1 cellular context compared by ENCODE assay signal in the genomic region with DNA sequence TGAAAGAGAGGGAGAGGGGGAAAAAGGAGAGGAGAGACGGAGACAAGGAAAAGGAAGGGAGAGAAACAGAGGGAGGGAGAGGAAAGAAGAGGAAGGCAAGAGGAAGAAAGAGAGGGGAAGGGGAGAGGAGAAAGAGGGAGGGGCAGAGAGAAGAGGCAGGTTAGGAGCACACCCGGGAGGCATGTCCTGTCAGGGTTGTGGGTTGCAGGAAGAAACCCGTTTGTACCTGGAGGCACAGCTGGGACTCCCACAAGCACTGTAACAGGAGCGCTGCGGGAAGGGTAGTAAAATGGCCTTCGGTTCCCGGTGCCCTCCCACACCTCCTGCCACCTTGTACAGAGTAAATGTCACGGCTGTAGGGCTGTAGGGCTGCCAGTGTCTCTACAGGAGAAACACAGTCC.
TF ChIP-seq lines count a peak whose summit lies in the region.

No MANE protein-coding gene starts in this region.

TF ChIP-seq in HEK293, 187 proteins besides CTCF, POLR2A, EP300 and RAD21 (continued from another document):
- TF ChIP-seq, protein P1, sequence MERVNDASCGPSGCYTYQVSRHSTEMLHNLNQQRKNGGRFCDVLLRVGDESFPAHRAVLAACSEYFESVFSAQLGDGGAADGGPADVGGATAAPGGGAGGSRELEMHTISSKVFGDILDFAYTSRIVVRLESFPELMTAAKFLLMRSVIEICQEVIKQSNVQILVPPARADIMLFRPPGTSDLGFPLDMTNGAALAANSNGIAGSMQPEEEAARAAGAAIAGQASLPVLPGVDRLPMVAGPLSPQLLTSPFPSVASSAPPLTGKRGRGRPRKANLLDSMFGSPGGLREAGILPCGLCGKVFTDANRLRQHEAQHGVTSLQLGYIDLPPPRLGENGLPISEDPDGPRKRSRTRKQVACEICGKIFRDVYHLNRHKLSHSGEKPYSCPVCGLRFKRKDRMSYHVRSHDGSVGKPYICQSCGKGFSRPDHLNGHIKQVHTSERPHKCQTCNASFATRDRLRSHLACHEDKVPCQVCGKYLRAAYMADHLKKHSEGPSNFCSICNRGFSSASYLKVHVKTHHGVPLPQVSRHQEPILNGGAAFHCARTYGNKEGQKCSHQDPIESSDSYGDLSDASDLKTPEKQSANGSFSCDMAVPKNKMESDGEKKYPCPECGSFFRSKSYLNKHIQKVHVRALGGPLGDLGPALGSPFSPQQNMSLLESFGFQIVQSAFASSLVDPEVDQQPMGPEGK (tag by site-specific recombination; IDR thresholded peaks at IDR 0.05) = peak; percentile 42; the same call in 1 of the 2 replicates
- TF ChIP-seq ZFP3 (tag by site-specific recombination; IDR thresholded peaks at IDR 0.05; ENCODE audit: low read depth) = 0 out of 2 replicates have a peak, but pooled peaks have one; percentile 3
- no peak for TF ChIP-seq SALL2 (tag by site-specific recombination; IDR thresholded peaks at IDR 0.05; ENCODE audit: borderline replicate concordance)
- no peak for TF ChIP-seq ZNF404 (tag by site-specific recombination; IDR thresholded peaks at IDR 0.05)
- no peak for TF ChIP-seq ZNF792 (tag by site-specific recombination; IDR thresholded peaks at IDR 0.05)
- TF ChIP-seq, protein P2, sequence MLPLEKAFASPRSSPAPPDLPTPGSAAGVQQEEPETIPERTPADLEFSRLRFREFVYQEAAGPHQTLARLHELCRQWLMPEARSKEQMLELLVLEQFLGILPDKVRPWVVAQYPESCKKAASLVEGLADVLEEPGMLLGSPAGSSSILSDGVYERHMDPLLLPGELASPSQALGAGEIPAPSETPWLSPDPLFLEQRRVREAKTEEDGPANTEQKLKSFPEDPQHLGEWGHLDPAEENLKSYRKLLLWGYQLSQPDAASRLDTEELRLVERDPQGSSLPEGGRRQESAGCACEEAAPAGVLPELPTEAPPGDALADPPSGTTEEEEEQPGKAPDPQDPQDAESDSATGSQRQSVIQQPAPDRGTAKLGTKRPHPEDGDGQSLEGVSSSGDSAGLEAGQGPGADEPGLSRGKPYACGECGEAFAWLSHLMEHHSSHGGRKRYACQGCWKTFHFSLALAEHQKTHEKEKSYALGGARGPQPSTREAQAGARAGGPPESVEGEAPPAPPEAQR (tag by site-specific recombination; IDR thresholded peaks at IDR 0.05) = no peak
- TF ChIP-seq ZNF785 (tag by site-specific recombination; IDR thresholded peaks at IDR 0.05) = no peak
- TF ChIP-seq, protein P3, sequence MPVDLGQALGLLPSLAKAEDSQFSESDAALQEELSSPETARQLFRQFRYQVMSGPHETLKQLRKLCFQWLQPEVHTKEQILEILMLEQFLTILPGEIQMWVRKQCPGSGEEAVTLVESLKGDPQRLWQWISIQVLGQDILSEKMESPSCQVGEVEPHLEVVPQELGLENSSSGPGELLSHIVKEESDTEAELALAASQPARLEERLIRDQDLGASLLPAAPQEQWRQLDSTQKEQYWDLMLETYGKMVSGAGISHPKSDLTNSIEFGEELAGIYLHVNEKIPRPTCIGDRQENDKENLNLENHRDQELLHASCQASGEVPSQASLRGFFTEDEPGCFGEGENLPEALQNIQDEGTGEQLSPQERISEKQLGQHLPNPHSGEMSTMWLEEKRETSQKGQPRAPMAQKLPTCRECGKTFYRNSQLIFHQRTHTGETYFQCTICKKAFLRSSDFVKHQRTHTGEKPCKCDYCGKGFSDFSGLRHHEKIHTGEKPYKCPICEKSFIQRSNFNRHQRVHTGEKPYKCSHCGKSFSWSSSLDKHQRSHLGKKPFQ (tag by site-specific recombination; IDR thresholded peaks at IDR 0.05) = no peak
- TF ChIP-seq ZFP69B (tag by site-specific recombination; IDR thresholded peaks at IDR 0.05) = peak; percentile 25; the same call in 1 of the 2 replicates
- TF ChIP-seq ZXDB (tag by site-specific recombination; IDR thresholded peaks at IDR 0.05) = no peak
- TF ChIP-seq, protein P4, sequence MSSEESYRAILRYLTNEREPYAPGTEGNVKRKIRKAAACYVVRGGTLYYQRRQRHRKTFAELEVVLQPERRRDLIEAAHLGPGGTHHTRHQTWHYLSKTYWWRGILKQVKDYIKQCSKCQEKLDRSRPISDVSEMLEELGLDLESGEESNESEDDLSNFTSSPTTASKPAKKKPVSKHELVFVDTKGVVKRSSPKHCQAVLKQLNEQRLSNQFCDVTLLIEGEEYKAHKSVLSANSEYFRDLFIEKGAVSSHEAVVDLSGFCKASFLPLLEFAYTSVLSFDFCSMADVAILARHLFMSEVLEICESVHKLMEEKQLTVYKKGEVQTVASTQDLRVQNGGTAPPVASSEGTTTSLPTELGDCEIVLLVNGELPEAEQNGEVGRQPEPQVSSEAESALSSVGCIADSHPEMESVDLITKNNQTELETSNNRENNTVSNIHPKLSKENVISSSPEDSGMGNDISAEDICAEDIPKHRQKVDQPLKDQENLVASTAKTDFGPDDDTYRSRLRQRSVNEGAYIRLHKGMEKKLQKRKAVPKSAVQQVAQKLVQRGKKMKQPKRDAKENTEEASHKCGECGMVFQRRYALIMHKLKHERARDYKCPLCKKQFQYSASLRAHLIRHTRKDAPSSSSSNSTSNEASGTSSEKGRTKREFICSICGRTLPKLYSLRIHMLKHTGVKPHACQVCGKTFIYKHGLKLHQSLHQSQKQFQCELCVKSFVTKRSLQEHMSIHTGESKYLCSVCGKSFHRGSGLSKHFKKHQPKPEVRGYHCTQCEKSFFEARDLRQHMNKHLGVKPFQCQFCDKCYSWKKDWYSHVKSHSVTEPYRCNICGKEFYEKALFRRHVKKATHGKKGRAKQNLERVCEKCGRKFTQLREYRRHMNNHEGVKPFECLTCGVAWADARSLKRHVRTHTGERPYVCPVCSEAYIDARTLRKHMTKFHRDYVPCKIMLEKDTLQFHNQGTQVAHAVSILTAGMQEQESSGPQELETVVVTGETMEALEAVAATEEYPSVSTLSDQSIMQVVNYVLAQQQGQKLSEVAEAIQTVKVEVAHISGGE (tag by site-specific recombination; conservative IDR thresholded peaks at IDR 0.05; ENCODE audit: low read depth) = no peak; the same call in 1 of the 2 replicates
- TF ChIP-seq ZNF366 (tag by site-specific recombination; conservative IDR thresholded peaks at IDR 0.05) = peak; percentile 93
- TF ChIP-seq, protein P5, sequence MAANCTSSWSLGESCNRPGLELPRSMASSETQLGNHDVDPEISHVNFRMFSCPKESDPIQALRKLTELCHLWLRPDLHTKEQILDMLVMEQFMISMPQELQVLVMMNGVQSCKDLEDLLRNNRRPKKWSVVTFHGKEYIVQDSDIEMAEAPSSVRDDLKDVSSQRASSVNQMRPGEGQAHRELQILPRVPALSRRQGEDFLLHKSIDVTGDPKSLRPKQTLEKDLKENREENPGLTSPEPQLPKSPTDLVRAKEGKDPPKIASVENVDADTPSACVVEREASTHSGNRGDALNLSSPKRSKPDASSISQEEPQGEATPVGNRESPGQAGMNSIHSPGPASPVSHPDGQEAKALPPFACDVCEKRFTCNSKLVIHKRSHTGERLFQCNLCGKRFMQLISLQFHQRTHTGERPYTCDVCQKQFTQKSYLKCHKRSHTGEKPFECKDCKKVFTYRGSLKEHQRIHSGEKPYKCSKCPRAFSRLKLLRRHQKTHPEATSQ (tag by site-specific recombination; IDR thresholded peaks at IDR 0.05) = no peak
- TF ChIP-seq, protein P6, sequence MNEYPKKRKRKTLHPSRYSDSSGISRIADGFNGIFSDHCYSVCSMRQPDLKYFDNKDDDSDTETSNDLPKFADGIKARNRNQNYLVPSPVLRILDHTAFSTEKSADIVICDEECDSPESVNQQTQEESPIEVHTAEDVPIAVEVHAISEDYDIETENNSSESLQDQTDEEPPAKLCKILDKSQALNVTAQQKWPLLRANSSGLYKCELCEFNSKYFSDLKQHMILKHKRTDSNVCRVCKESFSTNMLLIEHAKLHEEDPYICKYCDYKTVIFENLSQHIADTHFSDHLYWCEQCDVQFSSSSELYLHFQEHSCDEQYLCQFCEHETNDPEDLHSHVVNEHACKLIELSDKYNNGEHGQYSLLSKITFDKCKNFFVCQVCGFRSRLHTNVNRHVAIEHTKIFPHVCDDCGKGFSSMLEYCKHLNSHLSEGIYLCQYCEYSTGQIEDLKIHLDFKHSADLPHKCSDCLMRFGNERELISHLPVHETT (tag by site-specific recombination; IDR thresholded peaks at IDR 0.05) = no peak
- TF ChIP-seq SETDB1 (IDR thresholded peaks at IDR 0.05; ENCODE audit: insufficient read length, low read length) = no peak
- no peak for TF ChIP-seq ZNF555 (tag by site-specific recombination; conservative IDR thresholded peaks at IDR 0.05)
- no peak for TF ChIP-seq REPIN1 (tag by site-specific recombination; IDR thresholded peaks at IDR 0.05; ENCODE audit: low read depth)
- 0 out of 2 replicates have a peak, but pooled peaks have one; percentile 10 for TF ChIP-seq ZNF501 (tag by site-specific recombination; IDR thresholded peaks at IDR 0.05)
- TF ChIP-seq, protein P7, sequence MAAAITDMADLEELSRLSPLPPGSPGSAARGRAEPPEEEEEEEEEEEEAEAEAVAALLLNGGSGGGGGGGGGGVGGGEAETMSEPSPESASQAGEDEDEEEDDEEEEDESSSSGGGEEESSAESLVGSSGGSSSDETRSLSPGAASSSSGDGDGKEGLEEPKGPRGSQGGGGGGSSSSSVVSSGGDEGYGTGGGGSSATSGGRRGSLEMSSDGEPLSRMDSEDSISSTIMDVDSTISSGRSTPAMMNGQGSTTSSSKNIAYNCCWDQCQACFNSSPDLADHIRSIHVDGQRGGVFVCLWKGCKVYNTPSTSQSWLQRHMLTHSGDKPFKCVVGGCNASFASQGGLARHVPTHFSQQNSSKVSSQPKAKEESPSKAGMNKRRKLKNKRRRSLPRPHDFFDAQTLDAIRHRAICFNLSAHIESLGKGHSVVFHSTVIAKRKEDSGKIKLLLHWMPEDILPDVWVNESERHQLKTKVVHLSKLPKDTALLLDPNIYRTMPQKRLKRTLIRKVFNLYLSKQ (tag by site-specific recombination; IDR thresholded peaks at IDR 0.05; ENCODE audit: borderline replicate concordance) = no peak
- 0 out of 2 replicates have a peak, but pooled peaks have one; percentile 22 for TF ChIP-seq ZNF600 (tag by site-specific recombination; IDR thresholded peaks at IDR 0.05)
TF ChIP-seq in HEK293: peak in this region for 15.
